ENCODE assay signal across 24 cellular contexts in the genomic region with DNA sequence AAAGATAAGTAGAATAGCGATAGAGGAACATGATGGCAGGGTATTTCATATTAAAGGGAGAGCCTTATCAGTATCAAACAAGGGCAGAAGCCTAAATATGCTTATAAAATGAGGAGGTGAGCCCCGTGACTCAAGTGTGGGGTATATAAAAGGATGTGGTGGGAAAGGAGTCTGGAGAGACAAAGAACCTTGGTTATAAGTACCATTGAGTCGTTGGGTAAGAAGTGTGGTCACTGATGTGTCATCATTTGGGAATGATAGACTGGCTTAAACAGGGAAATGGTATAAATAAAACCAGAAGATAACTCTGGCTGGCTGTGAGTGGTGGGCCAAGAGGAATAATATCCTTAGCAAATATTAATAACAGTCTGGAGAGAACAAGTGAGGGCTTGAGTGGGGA. TPM values are rescaled to one million over a fixed set of nuclear protein-coding genes. Genes with fewer than 3 reads are reported as not detected.
DNase-seq lines count a peak whose midpoint lies in the region; ATAC-seq, FAIRE-seq and TF ChIP-seq lines count a peak whose summit lies in the region.
"Had no signal": no experiment of that assay in that cellular context is flagged by ENCODE, and none has a peak within 500 bp of the region (broad histone marks: within the 10 kb centered on the region; RNA-seq: fewer than 3 reads in every experiment).

No MANE protein-coding gene starts in this region.

- H3K9me1 ChIP-seq in keratinocyte (ENCODE audit: control insufficient read depth, extremely low read depth, insufficient read depth, low read length), result no peaks in the 10 kb centered on the region

- TF ChIP-seq CTCF in astrocyte of the spinal cord (IDR thresholded peaks at IDR 0.05; ENCODE audit: low read depth, low read length) (no peak), keratinocyte (optimal IDR thresholded peaks at IDR 0.05 in 1 of 3, IDR thresholded peaks at IDR 0.05 in 1 of 3, conservative IDR thresholded peaks at IDR 0.05 in 1 of 3; ENCODE audit: extremely low read depth in 1 of 3, insufficient read depth in 2 of 3, low read length in 3 of 3) (no peak)

- H3K79me2 ChIP-seq in keratinocyte (ENCODE audit: control insufficient read depth, insufficient read depth, low read length), result no peaks in the 10 kb centered on the region

- in situ Hi-C loops in astrocyte of the spinal cord (cut with HindIII; ENCODE audit: low sequenced_read_pairs), result no loop called here

- no peaks in the 10 kb centered on the region for H3K36me3 ChIP-seq in keratinocyte (ENCODE audit: control insufficient read depth in 2 of 2, extremely low read depth in 1 of 2, insufficient read depth in 2 of 2, low read length in 2 of 2)
- H3K36me3 ChIP-seq: heart left ventricle, lower lobe of right lung, MG63, tibial nerve had no signal

- H3K9ac ChIP-seq in keratinocyte (ENCODE audit: control insufficient read depth, extremely low read depth, insufficient read depth, low read length), result no peak overlapping the region

- peak; percentile 76 for FAIRE-seq in keratinocyte (lab: Jason Lieb, UNC)
- FAIRE-seq: HepG2 had no signal

- H3K4me1 ChIP-seq in keratinocyte (ENCODE audit: control insufficient read depth, extremely low read depth, insufficient read depth, low read length), result peaks cover 12% of the 10 kb centered on the region
- H3K4me1 ChIP-seq: lower lobe of right lung, psoas muscle, tibial nerve had no signal

- H3K27me3 ChIP-seq in keratinocyte (ENCODE audit: control insufficient read depth, extremely low read depth, insufficient read depth, low read length), result no peaks in the 10 kb centered on the region
- H3K27me3 ChIP-seq: heart left ventricle, tibial nerve had no signal

- no peaks in the 10 kb centered on the region for H4K20me1 ChIP-seq in keratinocyte (ENCODE audit: control insufficient read depth, extremely low read depth, insufficient read depth, low read length)

- no peak overlapping the region for H2AFZ ChIP-seq in keratinocyte (ENCODE audit: control insufficient read depth, low read length)

- peak overlapping the region; percentile 23 for H3K4me2 ChIP-seq in keratinocyte (ENCODE audit: control insufficient read depth, extremely low read depth, insufficient read depth, low read depth, low read length)
- H3K4me2 ChIP-seq: smooth muscle cell had no signal

- H3K4me3 ChIP-seq in astrocyte of the spinal cord (ENCODE audit: low read depth, low read length) (no peak overlapping the region), keratinocyte (ENCODE audit: control insufficient read depth in 2 of 3, extremely low read depth in 1 of 3, insufficient read depth in 2 of 3, low read depth in 1 of 3, low read length in 3 of 3) (no peak overlapping the region)
- H3K4me3 ChIP-seq: heart left ventricle, lower lobe of right lung, MG63, psoas muscle, smooth muscle cell, tibial nerve had no signal

- no peaks in the 10 kb centered on the region for H3K9me3 ChIP-seq in keratinocyte (ENCODE audit: control insufficient read depth, low read depth, low read length)
- H3K9me3 ChIP-seq: heart left ventricle, lower lobe of right lung, MG63, psoas muscle, tibial nerve had no signal

- no peak overlapping the region for H3K27ac ChIP-seq in keratinocyte (ENCODE audit: control insufficient read depth, insufficient read depth, low read length)
- H3K27ac ChIP-seq: heart left ventricle, lower lobe of right lung, psoas muscle, tibial nerve had no signal

- DNase-seq in EL (peak; percentile 31), NCI-H2029 treated with DMSO at 0.1 percent for 48 hours (lab: John Stamatoyannopoulos, UW) (peak; percentile 16), astrocyte of the spinal cord (ENCODE audit: low read depth, low spot score) (peak; percentile 66), keratinocyte (ENCODE audit: low read depth, low spot score) (peak; percentile 32), NCI-H2196 (lab: John Stamatoyannopoulos, UW; ENCODE audit: unreplicated experiment) (no peak), left lobe of liver (ENCODE audit: low spot score) (no peak), SIG-M5 treated with dmso at 0.1 percent for 504 hours (lab: John Stamatoyannopoulos, UW; ENCODE audit: unreplicated experiment) (no peak), NCI-H1092 treated with DMSO at 0.1 percent for 48 hours (lab: John Stamatoyannopoulos, UW) (no peak)
- DNase-seq: activated CD4-positive, alpha-beta T cell treated with anti-CD3 and anti-CD28 coated beads, Interleukin-2, amount 50 U/mL, for 4 hours; activated CD8-positive, alpha-beta memory T cell treated with anti-CD3 and anti-CD28 coated beads, Interleukin-2, amount 50 U/mL, for 48 hours; activated gamma-delta T cell; CD4-positive, alpha-beta T cell; cerebellar nuclear complex; effector CD4-positive, alpha-beta T cell; heart left ventricle; lower lobe of right lung; MG63; psoas muscle; stimulated activated CD4-positive, alpha-beta T cell treated with anti-CD3 and anti-CD28 coated beads, Interleukin-2, amount 100 ng/mL, for 48 hours; T-helper 2 cell had no signal

- no peak for ATAC-seq in left lobe of liver
- ATAC-seq: heart left ventricle, HepG2, lower lobe of right lung, psoas muscle, WTC11 had no signal

- dilution Hi-C loops in keratinocyte (cut with MboI; ENCODE audit: extremely low pct_ligation_motif_present, low sequenced_read_pairs), result no loop called here

RNA-seq across cellular contexts. Expression of a gene that starts 10.9 kb away (rescaled TPM):
- not detected in 3 replicates for polyA plus RNA-seq in keratinocyte
- polyA plus RNA-seq in keratinocyte (2011; ENCODE audit: low read depth), result not detected
- not detected in 2 replicates for polyA plus RNA-seq in keratinocyte (2011; cell fraction: cytosol; rRNA removed)
- not detected in 2 replicates for polyA plus RNA-seq in keratinocyte (2011; cell fraction: nucleus; rRNA removed)
- not detected in 2 replicates for polyA plus RNA-seq in keratinocyte (2012; ENCODE audit: low replicate concordance)
- polyA minus RNA-seq in keratinocyte, result not detected in 3 replicates
- polyA minus RNA-seq in keratinocyte (2011; cell fraction: cytosol; rRNA and poly(A)+ RNA removed), result not detected
- not detected in 2 replicates for polyA minus RNA-seq in keratinocyte (2011; cell fraction: nucleus; rRNA and poly(A)+ RNA removed)
- total RNA-seq in left lobe of liver, result 11.9 TPM
- total RNA-seq: CD4-positive, alpha-beta T cell; HepG2; smooth muscle cell; tibial nerve; WTC11 had no signal
- polyA plus RNA-seq: HepG2, smooth muscle cell had no signal

RNA-seq across cellular contexts. Expression of a gene that starts 32.6 kb away (rescaled TPM):
- not detected in 3 replicates for polyA plus RNA-seq in keratinocyte
- not detected for polyA plus RNA-seq in keratinocyte (2011; ENCODE audit: low read depth)
- not detected in 2 replicates for polyA plus RNA-seq in keratinocyte (2011; cell fraction: cytosol; rRNA removed)
- polyA plus RNA-seq in keratinocyte (2011; cell fraction: nucleus; rRNA removed), result not detected in 2 replicates
- polyA plus RNA-seq in keratinocyte (2012; ENCODE audit: low replicate concordance), result not detected in 2 replicates
- polyA minus RNA-seq in keratinocyte, result not detected in 3 replicates
- polyA minus RNA-seq in keratinocyte (2011; cell fraction: cytosol; rRNA and poly(A)+ RNA removed), result not detected
- not detected in 2 replicates for polyA minus RNA-seq in keratinocyte (2011; cell fraction: nucleus; rRNA and poly(A)+ RNA removed)
- not detected for total RNA-seq in left lobe of liver
- total RNA-seq: HepG2, smooth muscle cell, tibial nerve, WTC11 had no signal
- polyA plus RNA-seq: HepG2, smooth muscle cell had no signal

Comparison
In these comparisons a context has a peak if more than half of its experiments do, and no peak if none do; other contexts are left out.
1. DNase-seq: peak in EL (single experiment), NCI-H2029 treated with DMSO at 0.1 percent for 48 hours (single experiment), astrocyte of the spinal cord (single experiment) and keratinocyte (single experiment); none in NCI-H2196 (single experiment), left lobe of liver (single experiment), SIG-M5 treated with dmso at 0.1 percent for 504 hours (single experiment) and NCI-H1092 treated with DMSO at 0.1 percent for 48 hours (single experiment).